In genomic region chr2:236972491-236973379, GRCh38 we compare ENCODE assay signal across 11 cellular contexts.
A peak's percentile ranks its signal among the peaks of the same experiment; 100 is the strongest.
DNase-seq lines count a peak whose midpoint lies in the region; ATAC-seq, FAIRE-seq and TF ChIP-seq lines count a peak whose summit lies in the region.
"Had no signal": no experiment of that assay in that cellular context is flagged by ENCODE, and none has a peak within 500 bp of the region (broad histone marks: within the 10 kb centered on the region; RNA-seq: fewer than 3 reads in every experiment).

No MANE protein-coding gene starts in this region.

- H3K36me3 Mint-ChIP-seq in immature natural killer cell = no peaks in the 10 kb centered on the region
- no peaks in the 10 kb centered on the region for H3K36me3 Mint-ChIP-seq in activated naive CD8-positive, alpha-beta T cell treated with anti-CD3 and anti-CD28 coated beads, Interleukin-2, amount 50 U/mL, for 24 hours (ENCODE audit: low read depth)
- no peaks in the 10 kb centered on the region for H3K36me3 Mint-ChIP-seq in activated T-helper 17 cell treated with anti-CD3 and anti-CD28 coated beads, Interleukin-2, amount 50 U/mL, for 72 hours (ENCODE audit: low read depth)

- no peak for TF ChIP-seq POLR2A in HCT116 (IDR thresholded peaks at IDR 0.05; ENCODE audit: borderline replicate concordance, extremely low read depth, insufficient read depth, insufficient read length)

- TF ChIP-seq RAD21 in HCT116 (IDR thresholded peaks at IDR 0.05; ENCODE audit: low read depth) = no peak

- no peak for FAIRE-seq in small intestine (lab: Jason Lieb, UNC)

- H3K4me3 Mint-ChIP-seq in immature natural killer cell = no peak overlapping the region
- no peak overlapping the region for H3K4me3 Mint-ChIP-seq in activated naive CD8-positive, alpha-beta T cell treated with anti-CD3 and anti-CD28 coated beads, Interleukin-2, amount 50 U/mL, for 24 hours
- no peak overlapping the region for H3K4me3 Mint-ChIP-seq in activated T-helper 17 cell treated with anti-CD3 and anti-CD28 coated beads, Interleukin-2, amount 50 U/mL, for 72 hours

- H3K4me2 ChIP-seq in HCT116 (ENCODE audit: low read length) = no peak overlapping the region

- no peak overlapping the region for H2AFZ ChIP-seq in HCT116 (ENCODE audit: low read depth, low read length, poor library complexity, severe bottlenecking)

- RAD21 ChIA-PET in HCT116 (lab: Charles Lee; ENCODE audit: low non-redundant PET in 1 of 2, low total read pairs in 2 of 2, uncharacterized antibody in 2 of 2, unreplicated experiment in 2 of 2) = no interaction called here

- H3K4me1 Mint-ChIP-seq in immature natural killer cell = peaks cover 23 to 24% of the 10 kb centered on the region in 2 donors
- peaks cover 38% of the 10 kb centered on the region for H3K4me1 Mint-ChIP-seq in activated naive CD8-positive, alpha-beta T cell treated with anti-CD3 and anti-CD28 coated beads, Interleukin-2, amount 50 U/mL, for 24 hours
- H3K4me1 Mint-ChIP-seq in activated T-helper 17 cell treated with anti-CD3 and anti-CD28 coated beads, Interleukin-2, amount 50 U/mL, for 72 hours = peaks cover 10% of the 10 kb centered on the region

- no peaks in the 10 kb centered on the region for H3K9me3 ChIP-seq in HCT116 (ENCODE audit: control insufficient read depth in 1 of 2, insufficient read depth in 1 of 2, low read depth in 1 of 2, low read length in 2 of 2)
- H3K9me3 ChIP-seq in small intestine (ENCODE audit: control insufficient read depth, low read depth) = no peaks in the 10 kb centered on the region
- H3K9me3 ChIP-seq: HAP-1 had no signal

- H4K20me1 ChIP-seq in HCT116 (ENCODE audit: insufficient read depth) = no peaks in the 10 kb centered on the region

- TF ChIP-seq CTCF in HCT116 (IDR thresholded peaks at IDR 0.05 in 2 of 3, conservative IDR thresholded peaks at IDR 0.05 in 1 of 3; ENCODE audit: borderline replicate concordance in 1 of 3, insufficient read depth in 1 of 3, low read depth in 2 of 3, low read length in 2 of 3) = no peak

- intact Hi-C loops in HCT116 (cut with micrococcal nuclease) (no loop called here), left cardiac atrium (cut with DNase I) (no loop called here)

- no peaks in the 10 kb centered on the region for H3K79me2 ChIP-seq in HCT116 (ENCODE audit: insufficient read depth, low read length)

- H3K9me2 ChIP-seq in HCT116 (ENCODE audit: insufficient read depth) = no peaks in the 10 kb centered on the region

- H3K36me3 ChIP-seq in HCT116 (ENCODE audit: control insufficient read depth in 1 of 2, insufficient read depth in 2 of 2, low read length in 2 of 2) (no peaks in the 10 kb centered on the region), small intestine (ENCODE audit: control insufficient read depth in 2 of 2, insufficient read depth in 2 of 2, low read length in 2 of 2) (no peaks in the 10 kb centered on the region)
- H3K36me3 ChIP-seq: HAP-1 had no signal

- no peaks in the 10 kb centered on the region for H3K9me3 Mint-ChIP-seq in immature natural killer cell
- no peaks in the 10 kb centered on the region for H3K9me3 Mint-ChIP-seq in activated naive CD8-positive, alpha-beta T cell treated with anti-CD3 and anti-CD28 coated beads, Interleukin-2, amount 50 U/mL, for 24 hours
- no peaks in the 10 kb centered on the region for H3K9me3 Mint-ChIP-seq in activated T-helper 17 cell treated with anti-CD3 and anti-CD28 coated beads, Interleukin-2, amount 50 U/mL, for 72 hours

- no peak overlapping the region for H3K4me3 ChIP-seq in HCT116 (replicated peaks in 1 of 2; ENCODE audit: low read depth in 1 of 2, low read length in 2 of 2)
- no peak overlapping the region for H3K4me3 ChIP-seq in small intestine (ENCODE audit: low read depth in 1 of 2, low read length in 2 of 2)
- H3K4me3 ChIP-seq: HAP-1 had no signal

- peaks cover 2 to 23% (median 8%) of the 10 kb centered on the region in 3 donors for H3K27me3 Mint-ChIP-seq in immature natural killer cell (ENCODE audit: low read depth in 3 of 3)
- no peaks in the 10 kb centered on the region for H3K27me3 Mint-ChIP-seq in activated naive CD8-positive, alpha-beta T cell treated with anti-CD3 and anti-CD28 coated beads, Interleukin-2, amount 50 U/mL, for 24 hours
- H3K27me3 Mint-ChIP-seq in activated T-helper 17 cell treated with anti-CD3 and anti-CD28 coated beads, Interleukin-2, amount 50 U/mL, for 72 hours = peaks cover 7% of the 10 kb centered on the region

- peaks cover 67% of the 10 kb centered on the region; the same call in 1 of the 2 replicates for H3K27me3 ChIP-seq in HCT116 (ENCODE audit: insufficient read depth, low read length)
- H3K27me3 ChIP-seq in small intestine (ENCODE audit: control insufficient read depth in 2 of 2, insufficient read depth in 2 of 2, low read length in 2 of 2) = no peaks in the 10 kb centered on the region

- H3K27ac ChIP-seq in HCT116 (ENCODE audit: low read depth, low read length) (no peak overlapping the region), small intestine (ENCODE audit: low read depth in 1 of 2, low read length in 1 of 2) (peak overlapping the region; percentile 71 to 75)

- CTCF ChIA-PET in HCT116 (lab: Charles Lee) = no interaction called here

- peak; percentile 34; the same call in 1 of the 2 replicates for ATAC-seq in HCT116
- ATAC-seq in left cardiac atrium = peak; percentile 59 to 89
- ATAC-seq in activated naive CD8-positive, alpha-beta T cell treated with anti-CD3 and anti-CD28 coated beads, Interleukin-2, amount 50 U/mL, for 24 hours = no peak
- ATAC-seq in activated T-helper 17 cell treated with anti-CD3 and anti-CD28 coated beads, Interleukin-2, amount 50 U/mL, for 72 hours (replicated peaks) = no peak
- ATAC-seq: SK-N-SH treated with all-trans-retinoic acid at 6 μM for 48 hours had no signal

- H3K9ac ChIP-seq in HCT116 (ENCODE audit: low read length) = no peak overlapping the region

- BruUV-seq in HCT116 (replicated peaks; lab: Mats Ljungman, UMichigan) = no TSS peak

- no peaks in the 10 kb centered on the region for H3K4me1 ChIP-seq in HCT116 (ENCODE audit: control insufficient read depth in 1 of 2, insufficient read depth in 2 of 2, low read length in 2 of 2)
- H3K4me1 ChIP-seq in small intestine (ENCODE audit: control insufficient read depth in 2 of 2, insufficient read depth in 1 of 2, low read depth in 1 of 2, low read length in 1 of 2) = peaks cover 6 to 21% of the 10 kb centered on the region in 2 donors
- H3K4me1 ChIP-seq: HAP-1 had no signal

- POLR2A ChIA-PET in HCT116 (lab: Charles Lee) = no interaction called here

- no peak overlapping the region for H3K27ac Mint-ChIP-seq in immature natural killer cell
- no peak overlapping the region for H3K27ac Mint-ChIP-seq in activated naive CD8-positive, alpha-beta T cell treated with anti-CD3 and anti-CD28 coated beads, Interleukin-2, amount 50 U/mL, for 24 hours
- no peak overlapping the region for H3K27ac Mint-ChIP-seq in activated T-helper 17 cell treated with anti-CD3 and anti-CD28 coated beads, Interleukin-2, amount 50 U/mL, for 72 hours

- DNase-seq in HCT116 (ENCODE audit: low read depth, low spot score) = no peak
- peak; percentile 58 for DNase-seq in RPMI7951 (ENCODE audit: low read depth)
- DNase-seq in left cardiac atrium = peak; percentile 56
- peak; percentile 85 for DNase-seq in small intestine
- DNase-seq in immature natural killer cell = no peak
- DNase-seq in SK-N-DZ (ENCODE audit: low spot score) = no peak
- DNase-seq in activated naive CD8-positive, alpha-beta T cell treated with anti-CD3 and anti-CD28 coated beads, Interleukin-2, amount 50 U/mL, for 24 hours = no peak
- DNase-seq: erythroblast had no signal

- whole genome bisulfite sequencing in small intestine, 3 donors = 20 to 59% (median 30%) methylated on average over 11 of the region's 11 CpGs

TF ChIP-seq in HCT116, 20 proteins besides CTCF, POLR2A, EP300 and RAD21 (continues in another document):
- TF ChIP-seq TCF7L2 (IDR thresholded peaks at IDR 0.05; ENCODE audit: borderline replicate concordance, extremely low read depth, insufficient read depth, insufficient read length) (no peak), MAX (IDR thresholded peaks at IDR 0.05) (no peak), FOSL1 (IDR thresholded peaks at IDR 0.05; ENCODE audit: low read depth) (no peak), SP1 (IDR thresholded peaks at IDR 0.05; ENCODE audit: low read depth) (no peak), REST (IDR thresholded peaks at IDR 0.05; ENCODE audit: low read depth) (no peak), ZNF274 (IDR thresholded peaks at IDR 0.05; ENCODE audit: low read depth, low read length) (no peak), ZFX (IDR thresholded peaks at IDR 0.05) (no peak)

Comparison
In these comparisons a context has a peak if more than half of its experiments do, and no peak if none do; other contexts are left out.
1. ATAC-seq: peak in HCT116 (single experiment) and left cardiac atrium (2 of 2); none in activated naive CD8-positive, alpha-beta T cell treated with anti-CD3 and anti-CD28 coated beads, Interleukin-2, amount 50 U/mL, for 24 hours (single experiment) and activated T-helper 17 cell treated with anti-CD3 and anti-CD28 coated beads, Interleukin-2, amount 50 U/mL, for 72 hours (single experiment).
2. DNase-seq: peak in RPMI7951 (single experiment), left cardiac atrium (single experiment) and small intestine (single experiment); none in HCT116 (single experiment), immature natural killer cell (0 of 3), SK-N-DZ (single experiment) and activated naive CD8-positive, alpha-beta T cell treated with anti-CD3 and anti-CD28 coated beads, Interleukin-2, amount 50 U/mL, for 24 hours (single experiment).